In genomic region chr20:34311118-34312023, GRCh38 we compare ENCODE assay signal across 1 cellular context.
TF ChIP-seq lines count a peak whose summit lies in the region.

No MANE protein-coding gene starts in this region.

TF ChIP-seq in GM23338, 12 proteins besides CTCF, POLR2A, EP300 and RAD21:
- no peak for TF ChIP-seq ZNF462 (CRISPR knock-in tag; IDR thresholded peaks at IDR 0.05)
- TF ChIP-seq STAT1 (IDR thresholded peaks at IDR 0.05; ENCODE audit: unreplicated experiment): no peak
- no peak for TF ChIP-seq EZH2 (IDR thresholded peaks at IDR 0.05; ENCODE audit: low read depth, unreplicated experiment)
- TF ChIP-seq NANOG (IDR thresholded peaks at IDR 0.05; ENCODE audit: borderline replicate concordance): no peak
- no peak for TF ChIP-seq ZNF114 (CRISPR knock-in tag; IDR thresholded peaks at IDR 0.05)
